2 cellular contexts compared by ENCODE assay signal in genomic region chr10:88065384-88066049, GRCh38.
TF ChIP-seq lines count a peak whose summit lies in the region.

No MANE protein-coding gene starts in this region.

TF ChIP-seq in IMR-90, 13 proteins besides CTCF, POLR2A, EP300 and RAD21:
- TF ChIP-seq NFE2L2 (IDR thresholded peaks at IDR 0.05; ENCODE audit: low read depth, low read length), result no peak
- no peak for TF ChIP-seq RFX5 (IDR thresholded peaks at IDR 0.05; ENCODE audit: low read depth, low read length)
- TF ChIP-seq CHD1 (IDR thresholded peaks at IDR 0.05; ENCODE audit: low read depth, low read length), result no peak
- TF ChIP-seq BHLHE40 (IDR thresholded peaks at IDR 0.05; ENCODE audit: low read depth, low read length), result no peak

TF ChIP-seq in GM12878, 131 proteins besides CTCF, POLR2A, EP300 and RAD21 (continues in another document):
- TF ChIP-seq POLR2AphosphoS5 (IDR thresholded peaks at IDR 0.05; ENCODE audit: low read length), result no peak
- no peak for TF ChIP-seq RAD51 (IDR thresholded peaks at IDR 0.05)
- peak; percentile 80 for TF ChIP-seq CBFB (IDR thresholded peaks at IDR 0.05; ENCODE audit: low read depth)
- 0 out of 2 replicates have a peak, but pooled peaks have one; percentile 15 for TF ChIP-seq NR2F1 (conservative IDR thresholded peaks at IDR 0.05)
- TF ChIP-seq, protein P1, sequence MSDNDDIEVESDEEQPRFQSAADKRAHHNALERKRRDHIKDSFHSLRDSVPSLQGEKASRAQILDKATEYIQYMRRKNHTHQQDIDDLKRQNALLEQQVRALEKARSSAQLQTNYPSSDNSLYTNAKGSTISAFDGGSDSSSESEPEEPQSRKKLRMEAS (IDR thresholded peaks at IDR 0.05; ENCODE audit: low read depth, low read length), result no peak
- TF ChIP-seq BCL11A (IDR thresholded peaks at IDR 0.05; ENCODE audit: low read depth, low read length), result peak; percentile 98
- TF ChIP-seq SMAD1 (IDR thresholded peaks at IDR 0.05; ENCODE audit: low read depth, partially characterized antibody), result no peak
- peak in 1 of 2 experiments; percentile 97; a peak in 2 of 4 replicates for TF ChIP-seq ETV6 (conservative IDR thresholded peaks at IDR 0.05 in 1 of 2, IDR thresholded peaks at IDR 0.05 in 1 of 2; ENCODE audit: borderline replicate concordance in 1 of 2, low read depth in 1 of 2)
- TF ChIP-seq, protein P2, sequence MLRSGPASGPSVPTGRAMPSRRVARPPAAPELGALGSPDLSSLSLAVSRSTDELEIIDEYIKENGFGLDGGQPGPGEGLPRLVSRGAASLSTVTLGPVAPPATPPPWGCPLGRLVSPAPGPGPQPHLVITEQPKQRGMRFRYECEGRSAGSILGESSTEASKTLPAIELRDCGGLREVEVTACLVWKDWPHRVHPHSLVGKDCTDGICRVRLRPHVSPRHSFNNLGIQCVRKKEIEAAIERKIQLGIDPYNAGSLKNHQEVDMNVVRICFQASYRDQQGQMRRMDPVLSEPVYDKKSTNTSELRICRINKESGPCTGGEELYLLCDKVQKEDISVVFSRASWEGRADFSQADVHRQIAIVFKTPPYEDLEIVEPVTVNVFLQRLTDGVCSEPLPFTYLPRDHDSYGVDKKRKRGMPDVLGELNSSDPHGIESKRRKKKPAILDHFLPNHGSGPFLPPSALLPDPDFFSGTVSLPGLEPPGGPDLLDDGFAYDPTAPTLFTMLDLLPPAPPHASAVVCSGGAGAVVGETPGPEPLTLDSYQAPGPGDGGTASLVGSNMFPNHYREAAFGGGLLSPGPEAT (IDR thresholded peaks at IDR 0.05; ENCODE audit: low read depth), result no peak; the same call in 1 of the 2 replicates
- TF ChIP-seq DPF2 (IDR thresholded peaks at IDR 0.05), result peak; percentile 49; the same call in 1 of the 2 replicates
- TF ChIP-seq KAT2A (conservative IDR thresholded peaks at IDR 0.05; ENCODE audit: control insufficient read depth, low read depth, low read length), result no peak
- peak; percentile 94 for TF ChIP-seq SKIL (IDR thresholded peaks at IDR 0.05; ENCODE audit: low read depth, poor library complexity, severe bottlenecking)
- no peak for TF ChIP-seq SIX5 (IDR thresholded peaks at IDR 0.05; ENCODE audit: low read depth, low read length, severe bottlenecking)
- peak; percentile 85; the same call in 1 of the 2 replicates for TF ChIP-seq PML (IDR thresholded peaks at IDR 0.05; ENCODE audit: low read length)
- peak; percentile 96 for TF ChIP-seq MEF2A (IDR thresholded peaks at IDR 0.05; ENCODE audit: insufficient read depth, low read depth, low read length)
- TF ChIP-seq, protein P3, sequence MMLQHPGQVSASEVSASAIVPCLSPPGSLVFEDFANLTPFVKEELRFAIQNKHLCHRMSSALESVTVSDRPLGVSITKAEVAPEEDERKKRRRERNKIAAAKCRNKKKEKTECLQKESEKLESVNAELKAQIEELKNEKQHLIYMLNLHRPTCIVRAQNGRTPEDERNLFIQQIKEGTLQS (IDR thresholded peaks at IDR 0.05; ENCODE audit: borderline replicate concordance, extremely low read depth, low read depth, low read length), result 0 out of 2 replicates have a peak, but pooled peaks have one; percentile 8
- no peak for TF ChIP-seq PAX8 (IDR thresholded peaks at IDR 0.05)
- TF ChIP-seq POU2F2 (IDR thresholded peaks at IDR 0.05; ENCODE audit: borderline replicate concordance, low read depth, low read length), result peak; percentile 83
- TF ChIP-seq SPI1 (IDR thresholded peaks at IDR 0.05; ENCODE audit: borderline replicate concordance, insufficient read depth, low read depth, low read length), result peak; percentile 77
- peak; percentile 82; the same call in 1 of the 2 replicates for TF ChIP-seq TBL1XR1 (IDR thresholded peaks at IDR 0.05; ENCODE audit: low read depth, low read length)
- no peak for TF ChIP-seq CBX3 (IDR thresholded peaks at IDR 0.05; ENCODE audit: borderline replicate concordance, low read depth)
- TF ChIP-seq CEBPB (IDR thresholded peaks at IDR 0.05; ENCODE audit: borderline replicate concordance in 1 of 2, low read depth in 2 of 2, low read length in 2 of 2), result peak in 1 of 2 experiments; percentile 99; a peak in 2 of 4 replicates
- peak; percentile 70 for TF ChIP-seq JUND (IDR thresholded peaks at IDR 0.05; ENCODE audit: low read depth, low read length)
- no peak for TF ChIP-seq KLF5 (IDR thresholded peaks at IDR 0.05; ENCODE audit: partially characterized antibody)
- peak; percentile 68 to 73 for TF ChIP-seq IKZF2 (IDR thresholded peaks at IDR 0.05)
- TF ChIP-seq E2F8 (IDR thresholded peaks at IDR 0.05; ENCODE audit: low read depth, partially characterized antibody), result no peak
- TF ChIP-seq SUPT20H (IDR thresholded peaks at IDR 0.05; ENCODE audit: borderline replicate concordance, control insufficient read depth, low read depth, low read length), result no peak
- no peak for TF ChIP-seq ZBTB33 (IDR thresholded peaks at IDR 0.05)
- no peak for TF ChIP-seq CHD4 (IDR thresholded peaks at IDR 0.05)
- no peak for TF ChIP-seq HDAC2 (IDR thresholded peaks at IDR 0.05)
- TF ChIP-seq WRNIP1 (IDR thresholded peaks at IDR 0.05; ENCODE audit: borderline replicate concordance, low read depth, low read length), result no peak; the same call in 1 of the 2 replicates
- TF ChIP-seq NFIC (IDR thresholded peaks at IDR 0.05; ENCODE audit: low read depth, low read length), result peak; percentile 99
- TF ChIP-seq, protein P4, sequence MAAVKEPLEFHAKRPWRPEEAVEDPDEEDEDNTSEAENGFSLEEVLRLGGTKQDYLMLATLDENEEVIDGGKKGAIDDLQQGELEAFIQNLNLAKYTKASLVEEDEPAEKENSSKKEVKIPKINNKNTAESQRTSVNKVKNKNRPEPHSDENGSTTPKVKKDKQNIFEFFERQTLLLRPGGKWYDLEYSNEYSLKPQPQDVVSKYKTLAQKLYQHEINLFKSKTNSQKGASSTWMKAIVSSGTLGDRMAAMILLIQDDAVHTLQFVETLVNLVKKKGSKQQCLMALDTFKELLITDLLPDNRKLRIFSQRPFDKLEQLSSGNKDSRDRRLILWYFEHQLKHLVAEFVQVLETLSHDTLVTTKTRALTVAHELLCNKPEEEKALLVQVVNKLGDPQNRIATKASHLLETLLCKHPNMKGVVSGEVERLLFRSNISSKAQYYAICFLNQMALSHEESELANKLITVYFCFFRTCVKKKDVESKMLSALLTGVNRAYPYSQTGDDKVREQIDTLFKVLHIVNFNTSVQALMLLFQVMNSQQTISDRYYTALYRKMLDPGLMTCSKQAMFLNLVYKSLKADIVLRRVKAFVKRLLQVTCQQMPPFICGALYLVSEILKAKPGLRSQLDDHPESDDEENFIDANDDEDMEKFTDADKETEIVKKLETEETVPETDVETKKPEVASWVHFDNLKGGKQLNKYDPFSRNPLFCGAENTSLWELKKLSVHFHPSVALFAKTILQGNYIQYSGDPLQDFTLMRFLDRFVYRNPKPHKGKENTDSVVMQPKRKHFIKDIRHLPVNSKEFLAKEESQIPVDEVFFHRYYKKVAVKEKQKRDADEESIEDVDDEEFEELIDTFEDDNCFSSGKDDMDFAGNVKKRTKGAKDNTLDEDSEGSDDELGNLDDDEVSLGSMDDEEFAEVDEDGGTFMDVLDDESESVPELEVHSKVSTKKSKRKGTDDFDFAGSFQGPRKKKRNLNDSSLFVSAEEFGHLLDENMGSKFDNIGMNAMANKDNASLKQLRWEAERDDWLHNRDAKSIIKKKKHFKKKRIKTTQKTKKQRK (IDR thresholded peaks at IDR 0.05; ENCODE audit: low read depth, low read length), result no peak
- no peak for TF ChIP-seq E4F1 (IDR thresholded peaks at IDR 0.05; ENCODE audit: borderline replicate concordance, partially characterized antibody)
- TF ChIP-seq FOS (IDR thresholded peaks at IDR 0.05; ENCODE audit: borderline replicate concordance, extremely low read depth, insufficient read length), result no peak
- no peak for TF ChIP-seq BRCA1 (IDR thresholded peaks at IDR 0.05; ENCODE audit: low read depth, low read length)
- no peak for TF ChIP-seq SREBF2 (IDR thresholded peaks at IDR 0.05; ENCODE audit: low read length)
- TF ChIP-seq CREM (IDR thresholded peaks at IDR 0.05; ENCODE audit: low read depth), result peak; percentile 92
- no peak for TF ChIP-seq ZNF217 (IDR thresholded peaks at IDR 0.05)
- TF ChIP-seq SRF (IDR thresholded peaks at IDR 0.05; ENCODE audit: low read depth in 2 of 2, low read length in 2 of 2), result peak in 1 of 2 experiments; percentile 72; a peak in 1 of 4 replicates
- no peak for TF ChIP-seq NBN (IDR thresholded peaks at IDR 0.05)
- no peak for TF ChIP-seq ZNF622 (IDR thresholded peaks at IDR 0.05)
- no peak for TF ChIP-seq TAF1 (IDR thresholded peaks at IDR 0.05; ENCODE audit: borderline replicate concordance, low read depth, low read length)
- TF ChIP-seq ASH2L (IDR thresholded peaks at IDR 0.05; ENCODE audit: borderline replicate concordance, low read depth), result no peak
- TF ChIP-seq SMARCA5 (IDR thresholded peaks at IDR 0.05), result peak; percentile 14; the same call in 1 of the 2 replicates
- peak; percentile 99 for TF ChIP-seq IRF4 (IDR thresholded peaks at IDR 0.05; ENCODE audit: low read depth, low read length)
- no peak for TF ChIP-seq ZNF274 (IDR thresholded peaks at IDR 0.05; ENCODE audit: insufficient read depth, insufficient read length)
- TF ChIP-seq ZBED1 (IDR thresholded peaks at IDR 0.05; ENCODE audit: borderline replicate concordance), result peak; percentile 97
- 0 out of 3 replicates have a peak, but pooled peaks of 1 of the 2 experiments have one; percentile 19 for TF ChIP-seq EGR1 (IDR thresholded peaks at IDR 0.05; ENCODE audit: borderline replicate concordance in 1 of 2, low read depth in 2 of 2, low read length in 2 of 2)
- no peak for TF ChIP-seq CHD1 (IDR thresholded peaks at IDR 0.05; ENCODE audit: low read depth, low read length)
- TF ChIP-seq ZNF207 (IDR thresholded peaks at IDR 0.05; ENCODE audit: borderline replicate concordance), result no peak
- TF ChIP-seq ZNF384 (IDR thresholded peaks at IDR 0.05; ENCODE audit: borderline replicate concordance, low read depth, low read length), result peak; percentile 39; the same call in 1 of the 2 replicates
- TF ChIP-seq TARDBP (IDR thresholded peaks at IDR 0.05; ENCODE audit: borderline replicate concordance), result no peak
- TF ChIP-seq NR2C2 (IDR thresholded peaks at IDR 0.05; ENCODE audit: borderline replicate concordance, control insufficient read depth, insufficient read length, low read depth), result no peak
- TF ChIP-seq FOXM1 (IDR thresholded peaks at IDR 0.05; ENCODE audit: low read depth, low read length), result peak; percentile 97
